ENCODE assay signal across 12 cellular contexts in the genomic region with DNA sequence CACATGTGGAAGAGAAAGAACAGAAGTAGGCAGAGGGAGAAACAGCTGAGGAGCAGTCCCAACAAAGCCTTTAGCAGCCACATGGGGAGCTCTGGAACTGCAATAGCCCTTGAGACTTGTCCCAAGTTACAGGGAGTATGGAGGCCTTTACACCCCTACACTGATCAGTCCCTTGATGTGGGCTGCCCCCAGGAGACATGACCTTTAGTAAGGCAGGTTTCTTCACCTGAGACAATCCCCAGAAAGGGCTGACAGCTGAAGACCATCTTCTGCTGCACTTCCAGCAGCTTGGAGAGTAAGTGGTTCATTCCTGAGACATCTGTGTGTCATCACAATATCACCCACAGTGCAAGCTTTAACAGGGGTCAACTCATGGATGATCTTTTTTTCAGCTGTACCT. TPM values are rescaled to one million over a fixed set of nuclear protein-coding genes. Genes with fewer than 3 reads are reported as not detected.
DNase-seq lines count a peak whose midpoint lies in the region; ATAC-seq and TF ChIP-seq lines count a peak whose summit lies in the region.
"Had no signal": no experiment of that assay in that cellular context is flagged by ENCODE, and none has a peak within 500 bp of the region (broad histone marks: within the 10 kb centered on the region; RNA-seq: fewer than 3 reads in every experiment).

No MANE protein-coding gene starts in this region.

- H3K9me3 ChIP-seq in DOHH2 (ENCODE audit: control insufficient read depth, insufficient read depth, low read length) (no peaks in the 10 kb centered on the region), WERI-Rb-1 (ENCODE audit: severe bottlenecking) (no peaks in the 10 kb centered on the region)
- H3K9me3 ChIP-seq: psoas muscle, transverse colon had no signal

- peak; percentile 27 for ATAC-seq in GM23338
- no peak for ATAC-seq in GM18858 (IDR thresholded peaks at IDR 0.05; ENCODE audit: unreplicated experiment)
- ATAC-seq: psoas muscle had no signal

- no peak overlapping the region for H3K4me3 ChIP-seq in DOHH2 (ENCODE audit: low read length)
- no peak overlapping the region for H3K4me3 ChIP-seq in GM23338
- H3K4me3 ChIP-seq in WERI-Rb-1 (ENCODE audit: low read depth, low read length), result no peak overlapping the region
- H3K4me3 ChIP-seq: psoas muscle, transverse colon had no signal

- 0 out of 3 replicates have a peak, but pooled peaks cover 3% of the 10 kb centered on the region for H3K36me3 Mint-ChIP-seq in GM23338 (ENCODE audit: low read depth)

- peaks cover 13% of the 10 kb centered on the region for H3K27me3 Mint-ChIP-seq in GM23338 (ENCODE audit: insufficient read depth, low read depth, poor library complexity)
- H3K27me3 Mint-ChIP-seq: activated CD4-positive, alpha-beta T cell treated with anti-CD3 and anti-CD28 coated beads, Interleukin-2, amount 10 ng/mL, durations not matched to agents 24 days and 14 days had no signal

- no peak overlapping the region for H3K27ac Mint-ChIP-seq in GM23338
- H3K27ac Mint-ChIP-seq: activated CD4-positive, alpha-beta T cell treated with anti-CD3 and anti-CD28 coated beads, Interleukin-2, amount 10 ng/mL, durations not matched to agents 24 days and 14 days; activated naive CD4-positive, alpha-beta T cell treated with anti-CD3 and anti-CD28 coated beads for 36 hours had no signal

- H3K4me3 Mint-ChIP-seq in GM23338, result no peak overlapping the region
- H3K4me3 Mint-ChIP-seq: activated CD4-positive, alpha-beta T cell treated with anti-CD3 and anti-CD28 coated beads, Interleukin-2, amount 10 ng/mL, durations not matched to agents 24 days and 14 days; activated naive CD4-positive, alpha-beta T cell treated with anti-CD3 and anti-CD28 coated beads for 36 hours had no signal

- H3K4me1 ChIP-seq in DOHH2 (ENCODE audit: control insufficient read depth, low read length), result peaks cover 46% of the 10 kb centered on the region
- H3K4me1 ChIP-seq in GM23338 (ENCODE audit: insufficient read depth), result peaks cover 22% of the 10 kb centered on the region

- H3K4me1 Mint-ChIP-seq in GM23338, result peaks cover 48% of the 10 kb centered on the region

- H3K27ac ChIP-seq in DOHH2 (ENCODE audit: low read depth, low read length) (no peak overlapping the region), GM23338 (ENCODE audit: low read depth) (no peak overlapping the region), WERI-Rb-1 (no peak overlapping the region)
- H3K27ac ChIP-seq: psoas muscle, transverse colon had no signal

- H3K4me2 ChIP-seq in DOHH2 (ENCODE audit: low read length), result peak overlapping the region; percentile 88; the same call in 1 of the 2 replicates
- no peak overlapping the region for H3K4me2 ChIP-seq in GM23338

- H3K79me2 ChIP-seq in DOHH2 (ENCODE audit: control insufficient read depth, low read length), result peaks cover 22% of the 10 kb centered on the region
- H3K79me2 ChIP-seq in GM23338 (replicated peaks; ENCODE audit: insufficient read depth), result no peaks in the 10 kb centered on the region

- DNase-seq in GM23338 (ENCODE audit: low spot score), result peak; percentile 55
- DNase-seq in WERI-Rb-1, result no peak
- DNase-seq in iPS-NIHi11 (ENCODE audit: low spot score), result peak; percentile 11
- no peak for DNase-seq in HuH-7.5 (ENCODE audit: low spot score)
- DNase-seq in NCI-H1092 (lab: John Stamatoyannopoulos, UW), result no peak
- DNase-seq: activated CD4-positive, alpha-beta T cell treated with anti-CD3 and anti-CD28 coated beads, Interleukin-2, amount 10 ng/mL, durations not matched to agents 24 days and 14 days; activated naive CD4-positive, alpha-beta T cell treated with anti-CD3 and anti-CD28 coated beads for 36 hours; psoas muscle; transverse colon had no signal

- H3F3A ChIP-seq in DOHH2 (ENCODE audit: control insufficient read depth, insufficient read depth) (peaks cover 39% of the 10 kb centered on the region), GM23338 (replicated peaks; ENCODE audit: low read depth) (no peaks in the 10 kb centered on the region)

- TF ChIP-seq CTCF in DOHH2 (IDR thresholded peaks at IDR 0.05; ENCODE audit: low read depth, low read length, poor library complexity, severe bottlenecking) (peak; percentile 28), GM23338 (conservative IDR thresholded peaks at IDR 0.05; ENCODE audit: low read depth in 2 of 2) (peak; percentile 21 to 38; a peak in 1 of 4 replicates), WERI-Rb-1 (IDR thresholded peaks at IDR 0.05; ENCODE audit: low read depth, low read length) (peak; percentile 46)

- H3K9me2 ChIP-seq in DOHH2 (replicated peaks; ENCODE audit: control insufficient read depth, low read length) (no peaks in the 10 kb centered on the region), GM23338 (ENCODE audit: insufficient read depth) (peaks cover 6% of the 10 kb centered on the region; the same call in 1 of the 2 replicates)

- H4K20me1 ChIP-seq in DOHH2 (ENCODE audit: control insufficient read depth, insufficient read depth, low read depth, low read length) (no peaks in the 10 kb centered on the region; the same call in 1 of the 2 replicates), GM23338 (replicated peaks; ENCODE audit: insufficient read depth) (0 out of 2 replicates have a peak, but pooled peaks cover 2% of the 10 kb centered on the region)

- H2AFZ ChIP-seq in GM23338, result no peak overlapping the region

- peaks cover 22% of the 10 kb centered on the region for H3K36me3 ChIP-seq in DOHH2 (ENCODE audit: control insufficient read depth, low read length)
- no peaks in the 10 kb centered on the region for H3K36me3 ChIP-seq in GM23338 (ENCODE audit: insufficient read depth)
- H3K36me3 ChIP-seq in WERI-Rb-1, result peaks cover 7% of the 10 kb centered on the region; the same call in 1 of the 2 replicates
- H3K36me3 ChIP-seq: transverse colon had no signal

- peaks cover 3% of the 10 kb centered on the region; the same call in 1 of the 3 replicates for H3K9me3 Mint-ChIP-seq in GM23338
- H3K9me3 Mint-ChIP-seq: activated CD4-positive, alpha-beta T cell treated with anti-CD3 and anti-CD28 coated beads, Interleukin-2, amount 10 ng/mL, durations not matched to agents 24 days and 14 days; activated naive CD4-positive, alpha-beta T cell treated with anti-CD3 and anti-CD28 coated beads for 36 hours had no signal

- H3K27me3 ChIP-seq in DOHH2 (ENCODE audit: control insufficient read depth, low read length) (no peaks in the 10 kb centered on the region), GM23338 (ENCODE audit: insufficient read depth) (no peaks in the 10 kb centered on the region), WERI-Rb-1 (ENCODE audit: insufficient read depth, low read depth, severe bottlenecking) (no peaks in the 10 kb centered on the region)
- H3K27me3 ChIP-seq: transverse colon had no signal

TF ChIP-seq in GM23338, 12 proteins besides CTCF, POLR2A, EP300 and RAD21 (continues in another document):
- TF ChIP-seq ZNF331 (CRISPR knock-in tag; IDR thresholded peaks at IDR 0.05; ENCODE audit: low read depth) (no peak), STAT1 (IDR thresholded peaks at IDR 0.05; ENCODE audit: unreplicated experiment) (no peak), NANOG (IDR thresholded peaks at IDR 0.05; ENCODE audit: borderline replicate concordance) (no peak), JUNB (IDR thresholded peaks at IDR 0.05; ENCODE audit: unreplicated experiment) (no peak), ZNF114 (CRISPR knock-in tag; IDR thresholded peaks at IDR 0.05) (no peak), EZH2phosphoT487 (IDR thresholded peaks at IDR 0.05; ENCODE audit: unreplicated experiment) (no peak)
- TF ChIP-seq, protein P1, sequence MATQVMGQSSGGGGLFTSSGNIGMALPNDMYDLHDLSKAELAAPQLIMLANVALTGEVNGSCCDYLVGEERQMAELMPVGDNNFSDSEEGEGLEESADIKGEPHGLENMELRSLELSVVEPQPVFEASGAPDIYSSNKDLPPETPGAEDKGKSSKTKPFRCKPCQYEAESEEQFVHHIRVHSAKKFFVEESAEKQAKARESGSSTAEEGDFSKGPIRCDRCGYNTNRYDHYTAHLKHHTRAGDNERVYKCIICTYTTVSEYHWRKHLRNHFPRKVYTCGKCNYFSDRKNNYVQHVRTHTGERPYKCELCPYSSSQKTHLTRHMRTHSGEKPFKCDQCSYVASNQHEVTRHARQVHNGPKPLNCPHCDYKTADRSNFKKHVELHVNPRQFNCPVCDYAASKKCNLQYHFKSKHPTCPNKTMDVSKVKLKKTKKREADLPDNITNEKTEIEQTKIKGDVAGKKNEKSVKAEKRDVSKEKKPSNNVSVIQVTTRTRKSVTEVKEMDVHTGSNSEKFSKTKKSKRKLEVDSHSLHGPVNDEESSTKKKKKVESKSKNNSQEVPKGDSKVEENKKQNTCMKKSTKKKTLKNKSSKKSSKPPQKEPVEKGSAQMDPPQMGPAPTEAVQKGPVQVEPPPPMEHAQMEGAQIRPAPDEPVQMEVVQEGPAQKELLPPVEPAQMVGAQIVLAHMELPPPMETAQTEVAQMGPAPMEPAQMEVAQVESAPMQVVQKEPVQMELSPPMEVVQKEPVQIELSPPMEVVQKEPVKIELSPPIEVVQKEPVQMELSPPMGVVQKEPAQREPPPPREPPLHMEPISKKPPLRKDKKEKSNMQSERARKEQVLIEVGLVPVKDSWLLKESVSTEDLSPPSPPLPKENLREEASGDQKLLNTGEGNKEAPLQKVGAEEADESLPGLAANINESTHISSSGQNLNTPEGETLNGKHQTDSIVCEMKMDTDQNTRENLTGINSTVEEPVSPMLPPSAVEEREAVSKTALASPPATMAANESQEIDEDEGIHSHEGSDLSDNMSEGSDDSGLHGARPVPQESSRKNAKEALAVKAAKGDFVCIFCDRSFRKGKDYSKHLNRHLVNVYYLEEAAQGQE (IDR thresholded peaks at IDR 0.05; ENCODE audit: unreplicated experiment), result no peak

RNA-seq across cellular contexts. Expression of gene SNAPC1, which starts 8.6 kb away (rescaled TPM):
- 14.8 and 19.5 TPM in 2 replicates for total RNA-seq in GM23338 (2014; rRNA removed; shearing (Covaris generic))
- 28.8 and 33.4 TPM in 2 replicates for polyA plus RNA-seq in GM23338 (2016; fragmentation: Nextera tagmentation; extraction: Ambion mirVana)

RNA-seq across cellular contexts. Expression of gene HIF1A, which starts 58.3 kb away (rescaled TPM):
- total RNA-seq in GM23338 (2014; rRNA removed; shearing (Covaris generic)), result 242 and 253 TPM in 2 replicates
- 109 and 113 TPM in 2 replicates for polyA plus RNA-seq in GM23338 (2016; fragmentation: Nextera tagmentation; extraction: Ambion mirVana)

RNA-seq across cellular contexts. Expression of gene SYT16, which starts 58.9 kb away (rescaled TPM):
- 2.6 and 3.7 TPM in 2 replicates for total RNA-seq in GM23338 (2014; rRNA removed; shearing (Covaris generic))
- polyA plus RNA-seq in GM23338 (2016; fragmentation: Nextera tagmentation; extraction: Ambion mirVana), result 0.80 and 0.91 TPM in 2 replicates
- total RNA-seq: activated CD4-positive, alpha-beta T cell treated with anti-CD3 and anti-CD28 coated beads, Interleukin-2, amount 10 ng/mL, durations not matched to agents 24 days and 14 days; psoas muscle; SK-MEL-5 had no signal

Comparison
In these comparisons a context has a peak if more than half of its experiments do, and no peak if none do; other contexts are left out.
1. DNase-seq: peak in GM23338 (single experiment) and iPS-NIHi11 (single experiment); none in WERI-Rb-1 (single experiment), HuH-7.5 (single experiment) and NCI-H1092 (single experiment).
2. Peak in every context shown above with its lines, with median percentiles within 50 percentile points of each other: CTCF ChIP-seq.